Comparison of ENCODE assay signal across 20 cellular contexts in genomic region chr2:160225722-160226121, GRCh38. TPM values are rescaled to one million over a fixed set of nuclear protein-coding genes. Genes with fewer than 3 reads are reported as not detected.
DNase-seq lines count a peak whose midpoint lies in the region; ATAC-seq, FAIRE-seq and TF ChIP-seq lines count a peak whose summit lies in the region.
"Had no signal": no experiment of that assay in that cellular context is flagged by ENCODE, and none has a peak within 500 bp of the region (broad histone marks: within the 10 kb centered on the region; RNA-seq: fewer than 3 reads in every experiment).

No MANE protein-coding gene starts in this region.

- POLR2A ChIA-PET in MCF 10A (lab: Yijun Ruan, JAX): interaction anchor here (1.0 to 15.1 kb wide), 7 partner anchors 15 to 126 kb away, joined by 3 to 212 read pairs (median 4); no protein-coding TSS in a partner anchor

- no peaks in the 10 kb centered on the region for H3K36me3 ChIP-seq in small intestine (ENCODE audit: control insufficient read depth in 2 of 2, insufficient read depth in 2 of 2, low read length in 2 of 2)
- no peaks in the 10 kb centered on the region for H3K36me3 ChIP-seq in left lung
- H3K36me3 ChIP-seq: BLaER1 treated with 17β-estradiol and CSF1 and Interleukin-3, amounts not matched to agents 10 nM and 100 nM; left ventricle myocardium inferior; SJSA1; spleen had no signal

- H3K27me3 Mint-ChIP-seq in MCF 10A (ENCODE audit: insufficient read depth, unreplicated experiment) (no peaks in the 10 kb centered on the region), mesothelial cell of epicardium (ENCODE audit: low read depth) (no peaks in the 10 kb centered on the region)

- H3K9me3 ChIP-seq in small intestine (ENCODE audit: control insufficient read depth, low read depth): no peaks in the 10 kb centered on the region
- no peaks in the 10 kb centered on the region for H3K9me3 ChIP-seq in left lung
- H3K9me3 ChIP-seq: BLaER1 treated with 17β-estradiol and CSF1 and Interleukin-3, amounts not matched to agents 10 nM and 100 nM; left ventricle myocardium inferior; SJSA1; spleen had no signal

- H3K27me3 ChIP-seq in small intestine (ENCODE audit: control insufficient read depth in 2 of 2, insufficient read depth in 2 of 2, low read length in 2 of 2): no peaks in the 10 kb centered on the region
- no peaks in the 10 kb centered on the region for H3K27me3 ChIP-seq in left lung
- H3K27me3 ChIP-seq: BLaER1 treated with 17β-estradiol and CSF1 and Interleukin-3, amounts not matched to agents 10 nM and 100 nM; SJSA1; spleen had no signal

- intact Hi-C loops in MCF 10A (cut with micrococcal nuclease) (loop anchor here (10.0 kb wide), 1 partner anchor 179 kb away; no protein-coding TSS in a partner anchor), left lung (cut with DNase I) (no loop called here)

- H3K36me3 Mint-ChIP-seq in MCF 10A (ENCODE audit: insufficient read depth, unreplicated experiment) (peaks cover 6% of the 10 kb centered on the region), mesothelial cell of epicardium (no peaks in the 10 kb centered on the region)
- H3K36me3 Mint-ChIP-seq: natural killer cell treated with Interleukin-12 subunit alpha and Interleukin-12 subunit beta and Interleukin-15 and Interleukin-18, amount 100 ng/mL, for 72 hours had no signal

- H3K4me3 Mint-ChIP-seq in MCF 10A (ENCODE audit: unreplicated experiment): no peak overlapping the region
- H3K4me3 Mint-ChIP-seq in mesothelial cell of epicardium: no peak overlapping the region
- H3K4me3 Mint-ChIP-seq: activated CD4-positive, alpha-beta memory T cell treated with anti-CD3 and anti-CD28 coated beads, Interleukin-2, amount 10 ng/mL, durations not matched to agents 7 days and 5 days; dendritic cell treated with granulocyte-macrophage colony-stimulating factor and Interleukin-4, amounts not matched to agents 40 ng/mL and 50 ng/mL, for 4 days; natural killer cell treated with Interleukin-12 subunit alpha and Interleukin-12 subunit beta and Interleukin-15 and Interleukin-18, amount 100 ng/mL, for 72 hours had no signal

- peaks cover 13 to 42% of the 10 kb centered on the region in 2 donors for H3K4me1 ChIP-seq in small intestine (ENCODE audit: control insufficient read depth in 2 of 2, insufficient read depth in 1 of 2, low read depth in 1 of 2, low read length in 1 of 2)
- peaks cover 17 to 18% of the 10 kb centered on the region in 2 donors for H3K4me1 ChIP-seq in left lung

- CTCF ChIA-PET in MCF 10A (lab: Yijun Ruan, JAX): interaction anchor here (0.5 to 5.3 kb wide), 11 partner anchors 12 to 769 kb away, joined by 3 to 31 read pairs (median 3); no protein-coding TSS in a partner anchor

- H3K4me1 Mint-ChIP-seq in MCF 10A (ENCODE audit: insufficient read depth, unreplicated experiment) (peaks cover 90% of the 10 kb centered on the region), mesothelial cell of epicardium (peaks cover 70% of the 10 kb centered on the region)

- H3K27ac Mint-ChIP-seq in MCF 10A (ENCODE audit: low read depth, unreplicated experiment): peak overlapping the region; percentile 99
- H3K27ac Mint-ChIP-seq in mesothelial cell of epicardium: peak overlapping the region; percentile 36
- H3K27ac Mint-ChIP-seq: activated CD4-positive, alpha-beta memory T cell treated with anti-CD3 and anti-CD28 coated beads, Interleukin-2, amount 10 ng/mL, durations not matched to agents 7 days and 5 days; activated T-helper 2 cell treated with anti-CD3 and anti-CD28 coated beads, Interferon-gamma antibody, Interleukin-2, Interleukin-4, amounts not matched to agents 10 μg/mL and 5 μg/mL and 100 μg/mL, durations not matched to agents 14 hours and 24 hours and 36 hours; dendritic cell treated with granulocyte-macrophage colony-stimulating factor and Interleukin-4, amounts not matched to agents 40 ng/mL and 50 ng/mL, for 4 days; natural killer cell treated with Interleukin-12 subunit alpha and Interleukin-12 subunit beta and Interleukin-15 and Interleukin-18, amount 100 ng/mL, for 72 hours had no signal

- BruUV-seq in MCF 10A (replicated peaks; lab: Mats Ljungman, UMichigan): no TSS peak

- no peak overlapping the region for H3K4me3 ChIP-seq in small intestine (ENCODE audit: low read depth in 1 of 2, low read length in 2 of 2)
- H3K4me3 ChIP-seq in left lung: no peak overlapping the region
- H3K4me3 ChIP-seq: BLaER1 treated with 17β-estradiol and CSF1 and Interleukin-3, amounts not matched to agents 10 nM and 100 nM; left ventricle myocardium inferior; SJSA1; spleen had no signal

- no peak for FAIRE-seq in small intestine (lab: Jason Lieb, UNC)

- peak; percentile 39 for DNase-seq in NCI-H2029 treated with DMSO at 0.1 percent for 48 hours (lab: John Stamatoyannopoulos, UW)
- DNase-seq in MCF 10A (ENCODE audit: unreplicated experiment): peak; percentile 89
- DNase-seq in mesothelial cell of epicardium (ENCODE audit: low spot score in 2 of 2, unreplicated experiment in 2 of 2): no peak
- DNase-seq in small intestine: peak; percentile 58
- no peak for DNase-seq in OCI-M2 (lab: John Stamatoyannopoulos, UW; ENCODE audit: unreplicated experiment)
- DNase-seq in activated CD4-positive, alpha-beta T cell treated with anti-CD3 and anti-CD28 coated beads, Interleukin-2, amount 50 U/mL, for 4 hours: no peak
- DNase-seq in left lung: no peak
- DNase-seq in AML-193 (lab: John Stamatoyannopoulos, UW): no peak
- DNase-seq: activated CD4-positive, alpha-beta memory T cell treated with anti-CD3 and anti-CD28 coated beads, Interleukin-2, amount 10 ng/mL, durations not matched to agents 7 days and 5 days; GOT3; left ventricle myocardium inferior; NCI-H2171; spleen; stimulated activated naive CD4-positive, alpha-beta T cell treated with Interleukin-2 at 50 U/mL for 16 hours had no signal

- no peak for ATAC-seq in left lung
- ATAC-seq: natural killer cell treated with Interleukin-12 subunit alpha and Interleukin-12 subunit beta and Interleukin-15 and Interleukin-18, amount 100 ng/mL, for 72 hours had no signal

- H3K27ac ChIP-seq in small intestine (ENCODE audit: low read depth in 1 of 2, low read length in 1 of 2): peak overlapping the region in 1 of 2 donors; percentile 48
- H3K27ac ChIP-seq in left lung: no peak overlapping the region
- H3K27ac ChIP-seq: BLaER1 treated with 17β-estradiol and CSF1 and Interleukin-3, amounts not matched to agents 10 nM and 100 nM; left ventricle myocardium inferior; SJSA1; spleen had no signal

- H3K9me3 Mint-ChIP-seq in MCF 10A (ENCODE audit: unreplicated experiment) (no peaks in the 10 kb centered on the region), mesothelial cell of epicardium (no peaks in the 10 kb centered on the region)
- H3K9me3 Mint-ChIP-seq: activated CD4-positive, alpha-beta memory T cell treated with anti-CD3 and anti-CD28 coated beads, Interleukin-2, amount 10 ng/mL, durations not matched to agents 7 days and 5 days; activated T-helper 2 cell treated with anti-CD3 and anti-CD28 coated beads, Interferon-gamma antibody, Interleukin-2, Interleukin-4, amounts not matched to agents 10 μg/mL and 5 μg/mL and 100 μg/mL, durations not matched to agents 14 hours and 24 hours and 36 hours; dendritic cell treated with granulocyte-macrophage colony-stimulating factor and Interleukin-4, amounts not matched to agents 40 ng/mL and 50 ng/mL, for 4 days; natural killer cell treated with Interleukin-12 subunit alpha and Interleukin-12 subunit beta and Interleukin-15 and Interleukin-18, amount 100 ng/mL, for 72 hours had no signal

- no peak for TF ChIP-seq CTCF in MCF 10A (IDR thresholded peaks at IDR 0.05; ENCODE audit: unreplicated experiment)
- TF ChIP-seq CTCF in mesothelial cell of epicardium (IDR thresholded peaks at IDR 0.05; ENCODE audit: unreplicated experiment): no peak
- TF ChIP-seq CTCF in left lung (IDR thresholded peaks at IDR 0.05): no peak

- WGBS in small intestine, 3 donors: 24 to 63% (median 53%) methylated on average over 4 of the region's 4 CpGs

RNA-seq across cellular contexts. Expression of gene ITGB6, which starts 25.6 kb away (rescaled TPM):
- total RNA-seq in MCF 10A (2022) (3.8 and 6.9 TPM in 2 replicates), mesothelial cell of epicardium (13.1 to 14.9 TPM (median 14.3 TPM) in 3 replicates), left lung (100 to 1,000 TPM in 1 of 2 donors, 10 to 100 TPM in 1; 58.3 to 227 TPM)
- 1 to 10 TPM; 3.0 to 5.6 (median 3.9) TPM for polyA plus RNA-seq in small intestine
- total RNA-seq: activated CD4-positive, alpha-beta memory T cell treated with anti-CD3 and anti-CD28 coated beads, Interleukin-2, amount 10 ng/mL, durations not matched to agents 7 days and 5 days; activated T-helper 2 cell treated with anti-CD3 and anti-CD28 coated beads, Interferon-gamma antibody, Interleukin-2, Interleukin-4, amounts not matched to agents 10 μg/mL and 5 μg/mL and 100 μg/mL, durations not matched to agents 14 hours and 24 hours and 36 hours; fibroblast of lung; natural killer cell treated with Interleukin-12 subunit alpha and Interleukin-12 subunit beta and Interleukin-15 and Interleukin-18, amount 100 ng/mL, for 72 hours; SJSA1; spleen had no signal

Comparison
In these comparisons a context has a peak if more than half of its experiments do, and no peak if none do; other contexts are left out.
1. DNase-seq: peak in NCI-H2029 treated with DMSO at 0.1 percent for 48 hours (single experiment), MCF 10A (single experiment) and small intestine (single experiment); none in mesothelial cell of epicardium (0 of 2), OCI-M2 (single experiment), activated CD4-positive, alpha-beta T cell treated with anti-CD3 and anti-CD28 coated beads, Interleukin-2, amount 50 U/mL, for 4 hours (0 of 2), left lung (0 of 2) and AML-193 (0 of 2).